Comparison of ENCODE assay signal across 8 cellular contexts in the genomic region with DNA sequence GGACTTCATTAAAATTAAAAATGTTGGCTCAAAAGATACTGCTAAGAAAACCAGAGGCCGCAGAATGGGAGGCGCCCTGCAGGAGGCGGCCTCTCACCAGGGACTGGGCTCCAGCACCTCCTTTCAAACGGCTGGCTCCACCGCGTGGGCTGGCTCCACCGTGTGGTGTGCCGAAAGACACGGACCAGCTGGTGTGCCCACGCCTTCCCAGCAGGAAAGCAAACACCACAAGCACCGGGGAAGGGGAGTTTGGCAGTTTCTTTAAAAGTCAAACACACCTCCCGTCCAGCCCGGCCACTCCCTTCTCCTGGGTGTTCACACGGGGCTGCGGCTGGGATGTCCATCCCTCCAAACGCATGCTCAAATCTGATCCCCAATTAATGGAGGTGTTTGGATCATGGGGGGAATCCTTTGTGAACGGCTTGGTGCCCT. TPM values are rescaled to one million over a fixed set of nuclear protein-coding genes. Genes with fewer than 3 reads are reported as not detected.
DNase-seq lines count a peak whose midpoint lies in the region; ATAC-seq and TF ChIP-seq lines count a peak whose summit lies in the region.

No MANE protein-coding gene starts in this region.

- no peaks in the 10 kb centered on the region for H3K9me3 ChIP-seq in esophagus muscularis mucosa
- no peaks in the 10 kb centered on the region for H3K9me3 ChIP-seq in upper lobe of right lung

- H3K27me3 ChIP-seq in esophagus muscularis mucosa: no peaks in the 10 kb centered on the region
- no peaks in the 10 kb centered on the region for H3K27me3 ChIP-seq in upper lobe of right lung

- TF ChIP-seq EP300 in esophagus muscularis mucosa (IDR thresholded peaks at IDR 0.05): no peak

- H3K4me3 ChIP-seq in esophagus muscularis mucosa: no peak overlapping the region
- no peak overlapping the region for H3K4me3 ChIP-seq in upper lobe of right lung

- TF ChIP-seq CTCF in esophagus muscularis mucosa (IDR thresholded peaks at IDR 0.05) (peak; percentile 40 to 68 (median 50)), upper lobe of right lung (IDR thresholded peaks at IDR 0.05) (peak; percentile 55)

- TF ChIP-seq POLR2A in esophagus muscularis mucosa (IDR thresholded peaks at IDR 0.05; ENCODE audit: low read depth): no peak

- intact Hi-C loops in esophagus muscularis mucosa (cut with DNase I) (no loop called here), upper lobe of right lung (cut with DNase I) (no loop called here)

- DNase-seq in NCI-H1105 treated with DMSO at 0.1 percent for 48 hours (lab: John Stamatoyannopoulos, UW): peak; percentile 1
- DNase-seq in NCI-H1105 (lab: John Stamatoyannopoulos, UW): no peak
- DNase-seq in NCI-H446 (lab: John Stamatoyannopoulos, UW): peak; percentile 2 to 65
- DNase-seq in activated T-cell treated with anti-CD3 and anti-CD28 coated beads for 4 hours: peak; percentile 31
- DNase-seq in esophagus muscularis mucosa (ENCODE audit: extremely low spot score): peak; percentile 93
- peak; percentile 28 for DNase-seq in non-pigmented ciliary epithelial cell (ENCODE audit: low read depth)
- DNase-seq in upper lobe of right lung: peak; percentile 92
- no peak for DNase-seq in Kasumi-1 (lab: John Stamatoyannopoulos, UW)

- 11% methylated on average over 9 of the region's 17 CpGs for WGBS in esophagus muscularis mucosa

- H3K36me3 ChIP-seq in esophagus muscularis mucosa (peaks cover 39 to 84% (median 73%) of the 10 kb centered on the region in 4 donors), upper lobe of right lung (peaks cover 52% of the 10 kb centered on the region)

- peak; percentile 96 for ATAC-seq in upper lobe of right lung

- H3K4me1 ChIP-seq in esophagus muscularis mucosa: peaks cover 0 to 11% (median 10%) of the 10 kb centered on the region in 4 donors
- peaks cover 12% of the 10 kb centered on the region for H3K4me1 ChIP-seq in upper lobe of right lung

- peak overlapping the region in 1 of 4 donors; percentile 47 for H3K27ac ChIP-seq in esophagus muscularis mucosa (replicated peaks in 1 of 4)
- no peak overlapping the region for H3K27ac ChIP-seq in upper lobe of right lung

RNA-seq across cellular contexts. Expression of a gene that starts 13.9 kb away (rescaled TPM):
- total RNA-seq in esophagus muscularis mucosa: 100 to 1,000 TPM; 148 to 264 (median 180) TPM
- total RNA-seq in upper lobe of right lung: 71.8 TPM

RNA-seq across cellular contexts. Expression of a gene that starts 14.3 kb away (rescaled TPM):
- total RNA-seq in esophagus muscularis mucosa (10 to 100 TPM; 20.4 to 43.2 (median 39.5) TPM), upper lobe of right lung (17.2 TPM)

RNA-seq across cellular contexts. Expression of a gene that starts 19.2 kb away (rescaled TPM):
- total RNA-seq in esophagus muscularis mucosa (under 1 TPM in 2 of 4 donors, not detected in 2; 0.45 to 0.75 TPM), upper lobe of right lung (2.5 TPM)

RNA-seq across cellular contexts. Expression of a gene that starts 30.0 kb away (rescaled TPM):
- total RNA-seq in esophagus muscularis mucosa: 10 to 100 TPM; 82.7 to 93.8 (median 87.6) TPM
- 38.9 TPM for total RNA-seq in upper lobe of right lung

RNA-seq across cellular contexts. Expression of a gene that starts 30.4 kb away (rescaled TPM):
- total RNA-seq in esophagus muscularis mucosa (100 to 1,000 TPM in 1 of 4 donors, 10 to 100 TPM in 3; 69.1 to 101 (median 78.6) TPM), upper lobe of right lung (43.0 TPM)

Comparison
In these comparisons a context has a peak if more than half of its experiments do, and no peak if none do; other contexts are left out.
1. DNase-seq: peak in NCI-H1105 treated with DMSO at 0.1 percent for 48 hours (single experiment), NCI-H446 (2 of 2), activated T-cell treated with anti-CD3 and anti-CD28 coated beads for 4 hours (single experiment), esophagus muscularis mucosa (single experiment), non-pigmented ciliary epithelial cell (single experiment) and upper lobe of right lung (single experiment); none in NCI-H1105 (single experiment) and Kasumi-1 (0 of 2).